18 cellular contexts compared by ENCODE assay signal in the genomic region with DNA sequence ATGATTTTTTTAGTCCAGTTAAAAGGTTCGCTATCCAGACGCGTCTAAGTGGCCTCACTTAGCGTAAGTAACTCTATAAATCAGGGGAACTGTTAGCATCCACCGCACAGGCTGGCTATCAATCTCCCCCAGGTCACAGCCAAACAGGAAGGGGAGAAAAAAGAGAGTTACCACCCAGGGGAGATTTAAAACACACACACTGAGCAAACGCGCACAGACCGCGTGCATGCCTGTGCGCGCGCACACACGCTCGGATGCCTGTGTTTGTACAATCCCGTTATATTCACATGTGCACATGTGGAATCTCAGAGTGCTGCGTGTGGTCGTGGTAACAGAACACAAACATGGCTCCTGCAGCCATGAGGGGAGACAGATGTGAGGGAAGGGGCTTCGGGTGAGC.
DNase-seq lines count a peak whose midpoint lies in the region; ATAC-seq and TF ChIP-seq lines count a peak whose summit lies in the region.
"Had no signal": no experiment of that assay in that cellular context is flagged by ENCODE, and none has a peak within 500 bp of the region (broad histone marks: within the 10 kb centered on the region; RNA-seq: fewer than 3 reads in every experiment).

No MANE protein-coding gene starts in this region.

- WGBS in endodermal cell (ENCODE audit: insufficient coverage in 1 of 2, insufficient read length in 1 of 2), 2 experiments, result 93 to 95% methylated on average over 17 to 18 of the region's 18 CpGs
- no CpG with 5 or more reads among the region's 18 CpGs for WGBS in neuronal stem cell (ENCODE audit: extremely low coverage in 2 of 2, insufficient read length in 2 of 2, insufficient replicate concordance in 1 of 2), 2 donors

- H3K4me1 ChIP-seq in BLaER1, result peaks cover 50% of the 10 kb centered on the region
- H3K4me1 ChIP-seq in GM23338 (ENCODE audit: insufficient read depth), result no peaks in the 10 kb centered on the region; the same call in 1 of the 2 replicates
- H3K4me1 ChIP-seq in endodermal cell (ENCODE audit: control insufficient read depth, insufficient read depth, low read length), result no peaks in the 10 kb centered on the region
- peaks cover 26 to 64% of the 10 kb centered on the region in 2 donors for H3K4me1 ChIP-seq in neuronal stem cell (ENCODE audit: control insufficient read depth in 2 of 2, insufficient read depth in 1 of 2, low read depth in 1 of 2, low read length in 2 of 2)

- peak overlapping the region; percentile 15 for H3K18ac ChIP-seq in neuronal stem cell (ENCODE audit: low read length)

- H3K4me3 ChIP-seq in BLaER1, result no peak overlapping the region
- no peak overlapping the region for H3K4me3 ChIP-seq in GM23338
- H3K4me3 ChIP-seq in endodermal cell (ENCODE audit: low read length), result no peak overlapping the region
- no peak overlapping the region for H3K4me3 ChIP-seq in neuronal stem cell (ENCODE audit: low read length in 2 of 2)
- H3K4me3 ChIP-seq: lung, PC-9, upper lobe of right lung had no signal

- H3K4me2 ChIP-seq in BLaER1, result peak overlapping the region; percentile 84
- no peak overlapping the region for H3K4me2 ChIP-seq in GM23338
- H3K4me2 ChIP-seq in neuronal stem cell (ENCODE audit: insufficient read depth, low read length, poor library complexity, severe bottlenecking), result no peak overlapping the region
- H3K4me2 ChIP-seq: PC-9 had no signal

- TF ChIP-seq CTCF in GM23338 (conservative IDR thresholded peaks at IDR 0.05; ENCODE audit: low read depth in 2 of 2), result no peak
- TF ChIP-seq CTCF in endodermal cell (conservative IDR thresholded peaks at IDR 0.05), result no peak

- no peaks in the 10 kb centered on the region for H3K36me3 Mint-ChIP-seq in GM23338 (ENCODE audit: low read depth)
- H3K36me3 Mint-ChIP-seq in endodermal cell (ENCODE audit: low read depth), result no peaks in the 10 kb centered on the region
- H3K36me3 Mint-ChIP-seq: activated CD8-positive, alpha-beta memory T cell treated with anti-CD3 and anti-CD28 coated beads, Interleukin-2, amount 10 ng/mL, durations not matched to agents 7 days and 5 days; IgD-negative memory B cell had no signal

- 0 out of 2 replicates have a peak overlapping the region, but pooled peaks have one; percentile 38 for H3K9ac ChIP-seq in BLaER1
- no peak overlapping the region for H3K9ac ChIP-seq in endodermal cell (ENCODE audit: extremely low read depth, low read length, poor library complexity, severe bottlenecking)
- no peak overlapping the region for H3K9ac ChIP-seq in neuronal stem cell (ENCODE audit: low read depth, low read length, poor library complexity)

- no peak overlapping the region for H3K4me3 Mint-ChIP-seq in GM23338
- no peak overlapping the region for H3K4me3 Mint-ChIP-seq in endodermal cell
- H3K4me3 Mint-ChIP-seq: activated CD8-positive, alpha-beta memory T cell treated with anti-CD3 and anti-CD28 coated beads, Interleukin-2, amount 10 ng/mL, durations not matched to agents 7 days and 5 days; dendritic cell treated with granulocyte-macrophage colony-stimulating factor and Interleukin-4, amounts not matched to agents 40 ng/mL and 50 ng/mL, for 4 days; IgD-negative memory B cell had no signal

- H2AFZ ChIP-seq in GM23338, result no peak overlapping the region
- no peak overlapping the region for H2AFZ ChIP-seq in neuronal stem cell (ENCODE audit: low read length)
- H2AFZ ChIP-seq: PC-9 had no signal

- peaks cover 30% of the 10 kb centered on the region; the same call in 1 of the 2 replicates for H4K20me1 ChIP-seq in BLaER1
- H4K20me1 ChIP-seq in GM23338 (replicated peaks; ENCODE audit: insufficient read depth), result no peaks in the 10 kb centered on the region

- peak overlapping the region; percentile 11 for H2BK15ac ChIP-seq in neuronal stem cell (ENCODE audit: low read length)

- H3K27ac ChIP-seq in BLaER1, result 0 out of 2 replicates have a peak overlapping the region, but pooled peaks have one; percentile 12
- H3K27ac ChIP-seq in GM23338 (ENCODE audit: low read depth), result no peak overlapping the region
- H3K27ac ChIP-seq in endodermal cell (ENCODE audit: low read depth, low read length), result peak overlapping the region; percentile 41
- H3K27ac ChIP-seq in neuronal stem cell (replicated peaks; ENCODE audit: low read length), result no peak overlapping the region
- H3K27ac ChIP-seq: PC-9, upper lobe of right lung had no signal

- peak overlapping the region; percentile 1 for H2BK5ac ChIP-seq in neuronal stem cell (ENCODE audit: low read length)

- no peaks in the 10 kb centered on the region for H3K9me3 ChIP-seq in BLaER1
- H3K9me3 ChIP-seq in endodermal cell (ENCODE audit: control insufficient read depth, low read length), result no peaks in the 10 kb centered on the region
- H3K9me3 ChIP-seq in neuronal stem cell (replicated peaks in 1 of 2; ENCODE audit: control insufficient read depth in 2 of 2, insufficient read depth in 1 of 2, low read depth in 1 of 2, low read length in 2 of 2), result no peaks in the 10 kb centered on the region
- H3K9me3 ChIP-seq: upper lobe of right lung had no signal

- H3K79me2 ChIP-seq in GM23338 (replicated peaks; ENCODE audit: insufficient read depth), result no peaks in the 10 kb centered on the region

- H3K27me3 ChIP-seq in BLaER1 (no peaks in the 10 kb centered on the region), GM23338 (ENCODE audit: insufficient read depth) (no peaks in the 10 kb centered on the region), endodermal cell (ENCODE audit: control insufficient read depth, insufficient read depth, low read length, poor library complexity, severe bottlenecking) (no peaks in the 10 kb centered on the region), neuronal stem cell (ENCODE audit: control insufficient read depth in 3 of 3, insufficient read depth in 3 of 3, low read depth in 1 of 3, low read length in 3 of 3) (no peaks in the 10 kb centered on the region)
- H3K27me3 ChIP-seq: upper lobe of right lung had no signal

- H3K9me2 ChIP-seq in GM23338 (ENCODE audit: insufficient read depth), result no peaks in the 10 kb centered on the region

- H3K27ac Mint-ChIP-seq in GM23338 (0 out of 2 replicates have a peak overlapping the region, but pooled peaks have one; percentile 62), endodermal cell (no peak overlapping the region)
- H3K27ac Mint-ChIP-seq: activated CD8-positive, alpha-beta memory T cell treated with anti-CD3 and anti-CD28 coated beads, Interleukin-2, amount 10 ng/mL, durations not matched to agents 7 days and 5 days; dendritic cell treated with granulocyte-macrophage colony-stimulating factor and Interleukin-4, amounts not matched to agents 40 ng/mL and 50 ng/mL, for 4 days; IgD-negative memory B cell had no signal

- no peak overlapping the region for H4K8ac ChIP-seq in neuronal stem cell (ENCODE audit: low read depth, low read length)

- H2BK12ac ChIP-seq in neuronal stem cell (ENCODE audit: low read length), result peak overlapping the region; percentile 46

- H3K4ac ChIP-seq in neuronal stem cell (ENCODE audit: low read length), result no peak overlapping the region

- no peak overlapping the region for H3K14ac ChIP-seq in neuronal stem cell (ENCODE audit: low read length)

- DNase-seq in GM23338 (ENCODE audit: low spot score) (no peak), endodermal cell (no peak), neuronal stem cell (ENCODE audit: low spot score) (no peak), cortex of kidney (lab: John Stamatoyannopoulos, UW) (no peak)
- DNase-seq: activated CD4-positive, CD25-positive, alpha-beta regulatory T cell; activated CD8-positive, alpha-beta memory T cell treated with anti-CD3 and anti-CD28 coated beads, Interleukin-2, amount 10 ng/mL, durations not matched to agents 7 days and 5 days; AML-193; DMS79; NCI-H446 treated with DMSO at 0.1 percent for 48 hours; PC-9; stimulated activated CD4-positive, alpha-beta T cell treated with anti-CD3 and anti-CD28 coated beads, Interleukin-4, amount 100 ng/mL, for 1 hour; upper lobe of right lung had no signal

- no peak overlapping the region for H3K23ac ChIP-seq in neuronal stem cell (ENCODE audit: low read depth, low read length, poor library complexity)

- no peak overlapping the region for H4K91ac ChIP-seq in neuronal stem cell (ENCODE audit: low read depth, low read length, poor library complexity)

- peaks cover 7% of the 10 kb centered on the region for H3K79me1 ChIP-seq in neuronal stem cell (ENCODE audit: low read depth, low read length)

- H3K4me1 Mint-ChIP-seq in GM23338 (peaks cover 33% of the 10 kb centered on the region), endodermal cell (no peaks in the 10 kb centered on the region)
- H3K4me1 Mint-ChIP-seq: activated CD8-positive, alpha-beta memory T cell treated with anti-CD3 and anti-CD28 coated beads, Interleukin-2, amount 10 ng/mL, durations not matched to agents 7 days and 5 days had no signal

- ATAC-seq in GM23338, result no peak
- no peak for ATAC-seq in HG02885 (IDR thresholded peaks at IDR 0.05; ENCODE audit: poor library complexity, unreplicated experiment)
- no peak for ATAC-seq in HG03520 (IDR thresholded peaks at IDR 0.05; ENCODE audit: unreplicated experiment)
- ATAC-seq: activated CD8-positive, alpha-beta memory T cell treated with anti-CD3 and anti-CD28 coated beads, Interleukin-2, amount 10 ng/mL, durations not matched to agents 7 days and 5 days; upper lobe of right lung had no signal

- H2BK120ac ChIP-seq in neuronal stem cell (ENCODE audit: low read depth, low read length), result no peak overlapping the region

- H3F3A ChIP-seq in GM23338 (replicated peaks; ENCODE audit: low read depth), result no peaks in the 10 kb centered on the region

- H3K9me3 Mint-ChIP-seq in GM23338 (no peaks in the 10 kb centered on the region), endodermal cell (no peaks in the 10 kb centered on the region)
- H3K9me3 Mint-ChIP-seq: dendritic cell treated with granulocyte-macrophage colony-stimulating factor and Interleukin-4, amounts not matched to agents 40 ng/mL and 50 ng/mL, for 4 days; IgD-negative memory B cell had no signal

- H3K36me3 ChIP-seq in BLaER1 (no peaks in the 10 kb centered on the region), GM23338 (ENCODE audit: insufficient read depth) (no peaks in the 10 kb centered on the region; the same call in 1 of the 2 replicates), endodermal cell (ENCODE audit: control insufficient read depth, insufficient read depth, low read length) (no peaks in the 10 kb centered on the region), neuronal stem cell (replicated peaks in 1 of 2; ENCODE audit: control insufficient read depth in 2 of 2, insufficient read depth in 2 of 2, low read length in 2 of 2) (no peaks in the 10 kb centered on the region)
- H3K36me3 ChIP-seq: upper lobe of right lung had no signal

- H3K27me3 Mint-ChIP-seq in GM23338 (ENCODE audit: insufficient read depth, low read depth, poor library complexity) (peaks cover 6% of the 10 kb centered on the region), endodermal cell (ENCODE audit: insufficient read depth) (no peaks in the 10 kb centered on the region)
- H3K27me3 Mint-ChIP-seq: activated CD8-positive, alpha-beta memory T cell treated with anti-CD3 and anti-CD28 coated beads, Interleukin-2, amount 10 ng/mL, durations not matched to agents 7 days and 5 days; IgD-negative memory B cell had no signal

- peak overlapping the region; percentile 74 for H2AK5ac ChIP-seq in neuronal stem cell (ENCODE audit: low read depth, low read length)

TF ChIP-seq in GM23338, 12 proteins besides CTCF, POLR2A, EP300 and RAD21 (continues in another document):
- TF ChIP-seq CREB1 (CRISPR knock-in tag; IDR thresholded peaks at IDR 0.05; ENCODE audit: low read depth) (no peak), ZNF331 (CRISPR knock-in tag; IDR thresholded peaks at IDR 0.05; ENCODE audit: low read depth) (no peak), ZNF114 (CRISPR knock-in tag; IDR thresholded peaks at IDR 0.05) (no peak)

Comparison
In these comparisons a context has a peak if more than half of its experiments do, and no peak if none do; other contexts are left out.
1. H3K27ac ChIP-seq: peak in BLaER1 (single experiment) and endodermal cell (single experiment); none in GM23338 (single experiment) and neuronal stem cell (single experiment).